In the genomic region with DNA sequence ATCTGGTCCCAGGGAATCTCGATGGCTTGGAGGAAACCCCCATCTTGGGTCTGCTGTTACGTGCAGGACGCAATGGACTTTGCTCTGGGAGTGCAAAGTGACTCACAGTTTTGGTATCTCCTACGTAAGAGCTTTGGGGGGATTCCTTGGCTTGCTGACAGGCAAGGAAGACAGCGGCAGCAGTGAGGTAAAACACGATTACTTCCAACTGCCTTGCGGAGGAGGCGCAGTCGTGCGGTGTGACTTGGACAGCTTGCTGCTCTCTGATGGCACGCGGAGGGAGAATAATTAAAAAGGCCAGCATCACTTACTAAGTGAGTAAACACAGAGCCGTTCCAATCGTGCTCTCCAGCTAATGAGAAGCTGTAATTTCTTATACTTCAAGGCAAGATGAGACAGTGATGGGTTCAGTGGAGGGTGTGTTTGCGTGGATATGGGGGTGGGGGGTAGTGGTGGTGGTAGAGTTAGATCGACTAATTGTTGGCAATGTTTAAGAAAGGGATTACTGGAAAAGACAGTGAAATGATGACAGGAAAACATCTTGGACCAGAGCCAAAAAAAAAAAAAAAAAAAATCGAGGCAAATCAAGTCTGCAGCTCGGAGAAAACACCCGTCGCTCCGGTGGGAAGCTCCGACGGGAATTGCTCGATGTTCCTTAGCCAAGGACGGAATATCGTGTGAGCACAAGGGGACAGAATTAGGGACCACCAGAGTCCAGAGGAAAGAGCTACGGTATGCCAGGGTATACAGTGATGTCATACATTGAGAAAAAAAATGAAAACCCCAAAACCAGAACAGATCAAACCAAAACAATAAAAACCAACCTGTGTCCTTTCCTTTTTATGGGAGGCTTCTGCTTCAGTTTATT, we compare ENCODE assay signal across 8 cellular contexts.
A peak's percentile ranks its signal among the peaks of the same experiment; 100 is the strongest.
DNase-seq lines count a peak whose midpoint lies in the region; ATAC-seq and TF ChIP-seq lines count a peak whose summit lies in the region.

No MANE protein-coding gene starts in this region.

- H3K36me3 ChIP-seq in muscle layer of duodenum (ENCODE audit: control insufficient read depth in 1 of 2, insufficient read depth in 2 of 2, low read length in 2 of 2), result no peaks in the 10 kb centered on the region

- DNase-seq in AG20443 (ENCODE audit: low spot score) (peak; percentile 72), M059J (ENCODE audit: low read depth) (peak; percentile 87), epithelial cell of proximal tubule (ENCODE audit: low read depth) (peak; percentile 92)
- no peak for DNase-seq in T-helper 2 cell treated with Interferon-gamma antibody and Interleukin-4, amounts not matched to agents 5 μg/mL and 100 μg/mL, for 36 hours (ENCODE audit: low spot score)
- DNase-seq in stimulated activated effector memory CD8-positive, alpha-beta T cell treated with anti-CD3 and anti-CD28 coated beads, Interleukin-12 subunit alpha, Interleukin-12 subunit beta, amount 100 ng/mL, for 72 hours (ENCODE audit: low spot score in 2 of 2), result no peak

- H3K4me3 Mint-ChIP-seq in T-helper 2 cell treated with Interferon-gamma antibody and Interleukin-4, amounts not matched to agents 5 μg/mL and 100 μg/mL, for 36 hours, result no peak overlapping the region
- H3K4me3 Mint-ChIP-seq in stimulated activated effector memory CD8-positive, alpha-beta T cell treated with anti-CD3 and anti-CD28 coated beads, Interleukin-12 subunit alpha, Interleukin-12 subunit beta, amount 100 ng/mL, for 72 hours, result no peak overlapping the region

- H3K27me3 Mint-ChIP-seq in T-helper 2 cell treated with Interferon-gamma antibody and Interleukin-4, amounts not matched to agents 5 μg/mL and 100 μg/mL, for 36 hours (ENCODE audit: low read depth), result no peaks in the 10 kb centered on the region

- H3K4me1 Mint-ChIP-seq in T-helper 2 cell treated with Interferon-gamma antibody and Interleukin-4, amounts not matched to agents 5 μg/mL and 100 μg/mL, for 36 hours (ENCODE audit: low read depth), result no peaks in the 10 kb centered on the region
- peaks cover 5% of the 10 kb centered on the region for H3K4me1 Mint-ChIP-seq in stimulated activated effector memory CD8-positive, alpha-beta T cell treated with anti-CD3 and anti-CD28 coated beads, Interleukin-12 subunit alpha, Interleukin-12 subunit beta, amount 100 ng/mL, for 72 hours

- H3K27ac ChIP-seq in muscle layer of duodenum (ENCODE audit: low read length), result peak overlapping the region; percentile 4

- H3K9me3 Mint-ChIP-seq in T-helper 2 cell treated with Interferon-gamma antibody and Interleukin-4, amounts not matched to agents 5 μg/mL and 100 μg/mL, for 36 hours, result no peaks in the 10 kb centered on the region
- H3K9me3 Mint-ChIP-seq in stimulated activated effector memory CD8-positive, alpha-beta T cell treated with anti-CD3 and anti-CD28 coated beads, Interleukin-12 subunit alpha, Interleukin-12 subunit beta, amount 100 ng/mL, for 72 hours, result peaks cover 19% of the 10 kb centered on the region

- peaks cover 0 to 10% of the 10 kb centered on the region in 2 donors for H3K4me1 ChIP-seq in muscle layer of duodenum (ENCODE audit: control insufficient read depth in 1 of 2, insufficient read depth in 2 of 2, low read length in 2 of 2)

- no peaks in the 10 kb centered on the region for H3K36me3 Mint-ChIP-seq in T-helper 2 cell treated with Interferon-gamma antibody and Interleukin-4, amounts not matched to agents 5 μg/mL and 100 μg/mL, for 36 hours (ENCODE audit: low read depth)
- no peaks in the 10 kb centered on the region for H3K36me3 Mint-ChIP-seq in stimulated activated effector memory CD8-positive, alpha-beta T cell treated with anti-CD3 and anti-CD28 coated beads, Interleukin-12 subunit alpha, Interleukin-12 subunit beta, amount 100 ng/mL, for 72 hours

- no peak overlapping the region for H3K27ac Mint-ChIP-seq in T-helper 2 cell treated with Interferon-gamma antibody and Interleukin-4, amounts not matched to agents 5 μg/mL and 100 μg/mL, for 36 hours
- no peak overlapping the region for H3K27ac Mint-ChIP-seq in stimulated activated effector memory CD8-positive, alpha-beta T cell treated with anti-CD3 and anti-CD28 coated beads, Interleukin-12 subunit alpha, Interleukin-12 subunit beta, amount 100 ng/mL, for 72 hours

- no peaks in the 10 kb centered on the region for H3K9me3 ChIP-seq in muscle layer of duodenum (ENCODE audit: control insufficient read depth in 1 of 2, low read length in 2 of 2)

- no peak for ATAC-seq in stimulated activated effector memory CD8-positive, alpha-beta T cell treated with anti-CD3 and anti-CD28 coated beads, Interleukin-12 subunit alpha, Interleukin-12 subunit beta, amount 100 ng/mL, for 72 hours
- ATAC-seq in GM19397 (IDR thresholded peaks at IDR 0.05; ENCODE audit: unreplicated experiment) (no peak), GM18517 (IDR thresholded peaks at IDR 0.05; ENCODE audit: unreplicated experiment) (no peak)

- peak; percentile 3 for TF ChIP-seq CTCF in epithelial cell of proximal tubule (conservative IDR thresholded peaks at IDR 0.05; ENCODE audit: low read depth, low read length)

- H3K4me3 ChIP-seq in epithelial cell of proximal tubule (ENCODE audit: low read depth, low read length) (peak overlapping the region; percentile 33), muscle layer of duodenum (ENCODE audit: low read depth in 1 of 2, low read length in 2 of 2) (peak overlapping the region; percentile 26 to 43)

- no peaks in the 10 kb centered on the region for H3K27me3 ChIP-seq in muscle layer of duodenum (ENCODE audit: low read depth, low read length)

Comparison
In these comparisons a context has a peak if more than half of its experiments do, and no peak if none do; other contexts are left out.
1. DNase-seq: peak in AG20443 (single experiment), M059J (single experiment) and epithelial cell of proximal tubule (single experiment); none in T-helper 2 cell treated with Interferon-gamma antibody and Interleukin-4, amounts not matched to agents 5 μg/mL and 100 μg/mL, for 36 hours (single experiment) and stimulated activated effector memory CD8-positive, alpha-beta T cell treated with anti-CD3 and anti-CD28 coated beads, Interleukin-12 subunit alpha, Interleukin-12 subunit beta, amount 100 ng/mL, for 72 hours (0 of 2).